8 cellular contexts compared by ENCODE assay signal in genomic region chr16:71479420-71479819, GRCh38. TPM values are rescaled to one million over a fixed set of nuclear protein-coding genes. Genes with fewer than 3 reads are reported as not detected.
DNase-seq lines count a peak whose midpoint lies in the region; ATAC-seq and TF ChIP-seq lines count a peak whose summit lies in the region.

No MANE protein-coding gene starts in this region.

- H3K9me3 Mint-ChIP-seq in GM23338 = no peaks in the 10 kb centered on the region

- no peaks in the 10 kb centered on the region for H3K79me2 ChIP-seq in GM23338 (replicated peaks; ENCODE audit: insufficient read depth)

- H3K4me2 ChIP-seq in GM23338 = no peak overlapping the region

- peak; percentile 87 for ATAC-seq in GM23338
- no peak for ATAC-seq in foreskin keratinocyte

- 0 out of 3 replicates have a peak, but pooled peaks cover 3% of the 10 kb centered on the region for H3K36me3 Mint-ChIP-seq in GM23338 (ENCODE audit: low read depth)

- H4K20me1 ChIP-seq in GM23338 (replicated peaks; ENCODE audit: insufficient read depth) = no peaks in the 10 kb centered on the region

- no peak overlapping the region for H3K27ac Mint-ChIP-seq in GM23338

- no peaks in the 10 kb centered on the region for H3K27me3 Mint-ChIP-seq in GM23338 (ENCODE audit: insufficient read depth, low read depth, poor library complexity)

- no peak overlapping the region for H3K4me3 Mint-ChIP-seq in GM23338

- no peaks in the 10 kb centered on the region for H3F3A ChIP-seq in GM23338 (replicated peaks; ENCODE audit: low read depth)

- H3K4me1 Mint-ChIP-seq in GM23338 = peaks cover 7% of the 10 kb centered on the region; the same call in 2 of the 3 replicates

- H3K9me2 ChIP-seq in GM23338 (ENCODE audit: insufficient read depth) = no peaks in the 10 kb centered on the region

- H3K27me3 ChIP-seq in GM23338 (ENCODE audit: insufficient read depth) (no peaks in the 10 kb centered on the region), foreskin keratinocyte (no peaks in the 10 kb centered on the region)

- H3K4me3 ChIP-seq in GM23338 = no peak overlapping the region

- peak; percentile 70 to 84 for TF ChIP-seq CTCF in GM23338 (conservative IDR thresholded peaks at IDR 0.05; ENCODE audit: low read depth in 2 of 2)
- peak; percentile 59 for TF ChIP-seq CTCF in foreskin keratinocyte (conservative IDR thresholded peaks at IDR 0.05)

- H3K27ac ChIP-seq in GM23338 (ENCODE audit: low read depth) (no peak overlapping the region), foreskin keratinocyte (no peak overlapping the region)

- DNase-seq in 8988T (peak; percentile 48), GM23338 (ENCODE audit: low spot score) (peak; percentile 77), RPMI7951 (ENCODE audit: low read depth) (peak; percentile 45), foreskin keratinocyte (peak in 1 of 2 donors; percentile 11), middle frontal gyrus (ENCODE audit: extremely low spot score, low spot score) (no peak), ureter (ENCODE audit: low spot score) (no peak), SKM-1 (lab: John Stamatoyannopoulos, UW; ENCODE audit: unreplicated experiment) (no peak)
- no peak for DNase-seq in stimulated activated naive CD4-positive, alpha-beta T cell treated with Interleukin-2 at 50 U/mL for 16 hours (lab: John Stamatoyannopoulos, UW)

- H2AFZ ChIP-seq in GM23338 = no peak overlapping the region

- no peaks in the 10 kb centered on the region for H3K36me3 ChIP-seq in GM23338 (ENCODE audit: insufficient read depth)

- no peaks in the 10 kb centered on the region; the same call in 1 of the 2 replicates for H3K4me1 ChIP-seq in GM23338 (ENCODE audit: insufficient read depth)
- H3K4me1 ChIP-seq in foreskin keratinocyte = peaks cover 11% of the 10 kb centered on the region

TF ChIP-seq in GM23338, 12 proteins besides CTCF, POLR2A, EP300 and RAD21 (continues in another document):
- TF ChIP-seq ZNF462 (CRISPR knock-in tag; IDR thresholded peaks at IDR 0.05) (no peak), JUNB (IDR thresholded peaks at IDR 0.05; ENCODE audit: unreplicated experiment) (no peak), EZH2phosphoT487 (IDR thresholded peaks at IDR 0.05; ENCODE audit: unreplicated experiment) (no peak), ETS1 (IDR thresholded peaks at IDR 0.05) (no peak)

RNA-seq across cellular contexts. Expression of gene ZNF19, which starts 9.7 kb away (rescaled TPM):
- total RNA-seq in GM23338 (2014; rRNA removed; shearing (Covaris generic)) = 3.5 and 4.8 TPM in 2 replicates
- 1.0 and 1.4 TPM in 2 replicates for polyA plus RNA-seq in GM23338 (2016; fragmentation: Nextera tagmentation; extraction: Ambion mirVana)
- 2.2 and 3.8 TPM in 2 replicates for total RNA-seq in RPMI7951 (2014; rRNA removed; shearing (Covaris generic))
- 2.0 and 2.9 TPM in 2 replicates for total RNA-seq in foreskin keratinocyte
- polyA plus RNA-seq in foreskin keratinocyte = 0.82 and 1.1 TPM in 2 replicates
- total RNA-seq in ureter = 19.0 TPM

RNA-seq across cellular contexts. Expression of gene ZNF23, which starts 17.4 kb away (rescaled TPM):
- 8.8 TPM in 2 replicates for total RNA-seq in GM23338 (2014; rRNA removed; shearing (Covaris generic))
- 7.9 and 8.4 TPM in 2 replicates for polyA plus RNA-seq in GM23338 (2016; fragmentation: Nextera tagmentation; extraction: Ambion mirVana)
- total RNA-seq in RPMI7951 (2014; rRNA removed; shearing (Covaris generic)) = 9.1 and 10.2 TPM in 2 replicates
- 6.7 and 7.5 TPM in 2 replicates for total RNA-seq in foreskin keratinocyte
- 3.0 and 3.8 TPM in 2 replicates for polyA plus RNA-seq in foreskin keratinocyte
- 11.6 TPM for total RNA-seq in ureter

RNA-seq across cellular contexts. Expression of gene TLE7, which starts 37.6 kb away (rescaled TPM):
- 2.5 and 4.2 TPM in 2 replicates for total RNA-seq in GM23338 (2014; rRNA removed; shearing (Covaris generic))
- polyA plus RNA-seq in GM23338 (2016; fragmentation: Nextera tagmentation; extraction: Ambion mirVana) = 0.44 and 0.57 TPM in 2 replicates
- not detected in 2 replicates for total RNA-seq in RPMI7951 (2014; rRNA removed; shearing (Covaris generic))
- total RNA-seq in foreskin keratinocyte = not detected in 2 replicates
- polyA plus RNA-seq in foreskin keratinocyte = not detected in 2 replicates
- total RNA-seq in ureter = not detected

RNA-seq across cellular contexts. Expression of gene CHST4, which starts 46.8 kb away (rescaled TPM):
- total RNA-seq in GM23338 (2014; rRNA removed; shearing (Covaris generic)) = 16.7 and 17.8 TPM in 2 replicates
- polyA plus RNA-seq in GM23338 (2016; fragmentation: Nextera tagmentation; extraction: Ambion mirVana) (4.3 and 5.5 TPM in 2 replicates), foreskin keratinocyte (0.08 TPM in 1 of 2 replicates, not detected in the other)
- not detected in 2 replicates for total RNA-seq in RPMI7951 (2014; rRNA removed; shearing (Covaris generic))
- total RNA-seq in foreskin keratinocyte (0.11 TPM in 1 of 2 replicates, not detected in the other), ureter (0.16 TPM)

Comparison
In these comparisons a context has a peak if more than half of its experiments do, and no peak if none do; other contexts are left out.
1. DNase-seq: peak in 8988T (single experiment), GM23338 (single experiment) and RPMI7951 (single experiment); none in middle frontal gyrus (single experiment), ureter (single experiment), stimulated activated naive CD4-positive, alpha-beta T cell treated with Interleukin-2 at 50 U/mL for 16 hours (single experiment) and SKM-1 (single experiment).